ENCODE assay signal across 37 cellular contexts in the genomic region with DNA sequence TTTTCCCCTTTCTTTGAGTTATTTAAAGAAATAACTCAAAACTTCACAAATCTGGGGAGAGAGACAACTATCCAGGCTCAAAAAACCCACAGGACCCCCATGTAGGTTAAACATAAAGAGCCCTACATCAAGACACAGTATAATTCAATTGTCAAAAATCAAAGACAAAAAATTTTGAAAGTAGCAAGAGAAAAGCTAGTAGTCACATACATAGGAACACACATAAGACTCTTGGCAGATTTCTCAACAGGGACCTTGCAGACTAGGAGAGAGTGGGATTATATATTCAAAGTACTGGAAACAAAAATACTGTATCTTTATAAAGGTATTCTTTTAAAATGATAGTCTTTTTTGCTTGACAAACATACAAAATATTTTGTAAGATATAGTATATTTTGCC.
DNase-seq lines count a peak whose midpoint lies in the region; ATAC-seq, FAIRE-seq and TF ChIP-seq lines count a peak whose summit lies in the region.
"Had no signal": no experiment of that assay in that cellular context is flagged by ENCODE, and none has a peak within 500 bp of the region (broad histone marks: within the 10 kb centered on the region; RNA-seq: fewer than 3 reads in every experiment).

No MANE protein-coding gene starts in this region.

- no peaks in the 10 kb centered on the region for H3K9me3 ChIP-seq in HEK293 (ENCODE audit: control insufficient read depth, insufficient read depth, low read depth, low read length)
- H3K9me3 ChIP-seq in HUES48 (ENCODE audit: control insufficient read depth, insufficient read depth, low read length): peaks cover 53% of the 10 kb centered on the region
- H3K9me3 ChIP-seq in SK-N-MC (ENCODE audit: low read depth, low read length): peaks cover 21% of the 10 kb centered on the region
- peaks cover 41% of the 10 kb centered on the region for H3K9me3 ChIP-seq in endodermal cell (ENCODE audit: control insufficient read depth, low read length)
- H3K9me3 ChIP-seq in small intestine (ENCODE audit: control insufficient read depth, low read depth): no peaks in the 10 kb centered on the region
- H3K9me3 ChIP-seq: A549, BE2C, Caco-2 had no signal

- H3K36me3 ChIP-seq in HEK293 (ENCODE audit: control insufficient read depth in 2 of 2, insufficient read depth in 1 of 2, low read length in 2 of 2) (no peaks in the 10 kb centered on the region), HUES48 (ENCODE audit: control insufficient read depth, insufficient read depth, low read length) (peaks cover 7% of the 10 kb centered on the region), SK-N-MC (ENCODE audit: insufficient read depth, low read length) (peaks cover 23% of the 10 kb centered on the region; the same call in 1 of the 2 replicates), endodermal cell (ENCODE audit: control insufficient read depth, insufficient read depth, low read length) (no peaks in the 10 kb centered on the region), small intestine (ENCODE audit: control insufficient read depth in 2 of 2, insufficient read depth in 2 of 2, low read length in 2 of 2) (no peaks in the 10 kb centered on the region)
- H3K36me3 ChIP-seq: BE2C; BLaER1; BLaER1 treated with 17β-estradiol and CSF1 and Interleukin-3, amounts not matched to agents 10 nM and 100 nM had no signal

- no peak for ATAC-seq in GM19395 (IDR thresholded peaks at IDR 0.05; ENCODE audit: unreplicated experiment)
- no peak for ATAC-seq in HG03432 (IDR thresholded peaks at IDR 0.05; ENCODE audit: unreplicated experiment)
- ATAC-seq: A549; CD8-positive, alpha-beta T cell had no signal

- DNase-seq in SK-N-MC (ENCODE audit: low read depth, low spot score) (no peak), endodermal cell (no peak), small intestine (no peak), HK-2 (ENCODE audit: unreplicated experiment) (no peak)
- DNase-seq: 8988T; ACHN; AML-193; BE2C; C1 segment of cervical spinal cord; Caco-2; Calu3; CD4-positive, alpha-beta memory T cell; CD4-positive, alpha-beta T cell; CD4-positive, CD25-positive, alpha-beta regulatory T cell; CD8-positive, alpha-beta memory T cell; CD8-positive, alpha-beta T cell; COR-L47; DMS 273 treated with DMSO at 0.1 percent for 48 hours; DMS153; DMS53; DMS79; DMS79 treated with DMSO at 0.1 percent for 48 hours; DND-41; EL had no signal

- no peaks in the 10 kb centered on the region for H3K27me3 Mint-ChIP-seq in endodermal cell (ENCODE audit: insufficient read depth)
- H3K27me3 Mint-ChIP-seq: B cell; CD4-positive, alpha-beta T cell; CD4-positive, CD25-positive, alpha-beta regulatory T cell; CD8-positive, alpha-beta memory T cell had no signal

- no peak for FAIRE-seq in small intestine (lab: Jason Lieb, UNC)
- FAIRE-seq: A204.1, A549, D721Med had no signal

- CTCF ChIA-PET in HEK293 (lab: Yijun Ruan, JAX): interaction anchor here (0.6 to 1.2 kb wide), 2 partner anchors 97 to 120 kb away, joined by 3 read pairs; no protein-coding TSS in a partner anchor

- no peak overlapping the region for H3K27ac Mint-ChIP-seq in endodermal cell
- H3K27ac Mint-ChIP-seq: B cell; CD14-positive monocyte; CD4-positive, alpha-beta memory T cell; CD4-positive, alpha-beta T cell; CD4-positive, CD25-positive, alpha-beta regulatory T cell; CD8-positive, alpha-beta memory T cell; CD8-positive, alpha-beta T cell had no signal

- H3K4me1 ChIP-seq in HEK293 (ENCODE audit: control insufficient read depth, insufficient read depth, low read length) (no peaks in the 10 kb centered on the region), HUES48 (ENCODE audit: control insufficient read depth, insufficient read depth, low read length) (no peaks in the 10 kb centered on the region), endodermal cell (ENCODE audit: control insufficient read depth, insufficient read depth, low read length) (no peaks in the 10 kb centered on the region), small intestine (ENCODE audit: control insufficient read depth in 2 of 2, insufficient read depth in 1 of 2, low read depth in 1 of 2, low read length in 1 of 2) (no peaks in the 10 kb centered on the region)
- H3K4me1 ChIP-seq: A549; BE2C; BLaER1; BLaER1 treated with 17β-estradiol and CSF1 and Interleukin-3, amounts not matched to agents 10 nM and 100 nM; Caco-2 had no signal

- no peak overlapping the region for H3K4me3 Mint-ChIP-seq in endodermal cell
- H3K4me3 Mint-ChIP-seq: B cell; CD14-positive monocyte; CD4-positive, alpha-beta memory T cell; CD4-positive, alpha-beta T cell; CD4-positive, CD25-positive, alpha-beta regulatory T cell; CD8-positive, alpha-beta memory T cell; CD8-positive, alpha-beta T cell had no signal

- POLR2A ChIA-PET in HEK293 (lab: Yijun Ruan, JAX): no interaction called here

- H3K27ac ChIP-seq in HEK293 (ENCODE audit: extremely low read depth, low read depth, low read length) (no peak overlapping the region), HUES48 (ENCODE audit: low read depth, low read length) (no peak overlapping the region), SK-N-MC (peak overlapping the region; percentile 100), endodermal cell (ENCODE audit: low read depth, low read length) (no peak overlapping the region), small intestine (ENCODE audit: low read depth in 1 of 2, low read length in 1 of 2) (no peak overlapping the region)
- H3K27ac ChIP-seq: 22Rv1; A549; BLaER1; BLaER1 treated with 17β-estradiol and CSF1 and Interleukin-3, amounts not matched to agents 10 nM and 100 nM; C4-2B had no signal

- TF ChIP-seq CTCF in HEK293 (tag by site-specific recombination; IDR thresholded peaks at IDR 0.05) (no peak), endodermal cell (conservative IDR thresholded peaks at IDR 0.05) (no peak)

- H3K36me3 Mint-ChIP-seq in endodermal cell (ENCODE audit: low read depth): no peaks in the 10 kb centered on the region
- H3K36me3 Mint-ChIP-seq: CD14-positive monocyte; CD4-positive, alpha-beta memory T cell; CD4-positive, CD25-positive, alpha-beta regulatory T cell; CD8-positive, alpha-beta memory T cell; CD8-positive, alpha-beta T cell had no signal

- no peaks in the 10 kb centered on the region for H3K4me1 Mint-ChIP-seq in endodermal cell
- H3K4me1 Mint-ChIP-seq: B cell; CD14-positive monocyte; CD4-positive, alpha-beta memory T cell; CD4-positive, CD25-positive, alpha-beta regulatory T cell; CD8-positive, alpha-beta memory T cell had no signal

- peaks cover 39% of the 10 kb centered on the region for H3K9me3 Mint-ChIP-seq in endodermal cell

- H3K4me3 ChIP-seq in HEK293 (ENCODE audit: low read depth, low read length) (no peak overlapping the region), HUES48 (ENCODE audit: low read depth, low read length) (peak overlapping the region; percentile 51; the same call in 1 of the 2 replicates), SK-N-MC (no peak overlapping the region), endodermal cell (ENCODE audit: low read length) (peak overlapping the region; percentile 64), small intestine (ENCODE audit: low read depth in 1 of 2, low read length in 2 of 2) (no peak overlapping the region)
- H3K4me3 ChIP-seq: A549; BLaER1; BLaER1 treated with 17β-estradiol and CSF1 and Interleukin-3, amounts not matched to agents 10 nM and 100 nM had no signal

- H3K9ac ChIP-seq in HUES48 (ENCODE audit: low read depth, low read length) (no peak overlapping the region), SK-N-MC (ENCODE audit: insufficient read length) (no peak overlapping the region), endodermal cell (ENCODE audit: extremely low read depth, low read length, poor library complexity, severe bottlenecking) (no peak overlapping the region)
- H3K9ac ChIP-seq: BLaER1; BLaER1 treated with 17β-estradiol and CSF1 and Interleukin-3, amounts not matched to agents 10 nM and 100 nM had no signal

- H3K27me3 ChIP-seq in HUES48 (ENCODE audit: control insufficient read depth, insufficient read depth, low read length): no peaks in the 10 kb centered on the region
- H3K27me3 ChIP-seq in endodermal cell (ENCODE audit: control insufficient read depth, insufficient read depth, low read length, poor library complexity, severe bottlenecking): no peaks in the 10 kb centered on the region
- no peaks in the 10 kb centered on the region for H3K27me3 ChIP-seq in small intestine (ENCODE audit: control insufficient read depth in 2 of 2, insufficient read depth in 2 of 2, low read length in 2 of 2)
- H3K27me3 ChIP-seq: BE2C; BLaER1; BLaER1 treated with 17β-estradiol and CSF1 and Interleukin-3, amounts not matched to agents 10 nM and 100 nM had no signal

TF ChIP-seq in HEK293, 187 proteins besides CTCF, POLR2A, EP300 and RAD21:
- TF ChIP-seq SETDB1 (IDR thresholded peaks at IDR 0.05; ENCODE audit: insufficient read length, low read length): peak; percentile 92
- no peak for TF ChIP-seq ZNF10 (tag by site-specific recombination; IDR thresholded peaks at IDR 0.05)
- TF ChIP-seq ZNF791 (tag by site-specific recombination; IDR thresholded peaks at IDR 0.05): peak; percentile 91

Comparison
In these comparisons a context has a peak if more than half of its experiments do, and no peak if none do; other contexts are left out.
1. H3K4me3 ChIP-seq: peak in HUES48 (single experiment) and endodermal cell (single experiment); none in HEK293 (single experiment), SK-N-MC (single experiment) and small intestine (0 of 2).